ENCODE assay signal across 21 cellular contexts in the genomic region with DNA sequence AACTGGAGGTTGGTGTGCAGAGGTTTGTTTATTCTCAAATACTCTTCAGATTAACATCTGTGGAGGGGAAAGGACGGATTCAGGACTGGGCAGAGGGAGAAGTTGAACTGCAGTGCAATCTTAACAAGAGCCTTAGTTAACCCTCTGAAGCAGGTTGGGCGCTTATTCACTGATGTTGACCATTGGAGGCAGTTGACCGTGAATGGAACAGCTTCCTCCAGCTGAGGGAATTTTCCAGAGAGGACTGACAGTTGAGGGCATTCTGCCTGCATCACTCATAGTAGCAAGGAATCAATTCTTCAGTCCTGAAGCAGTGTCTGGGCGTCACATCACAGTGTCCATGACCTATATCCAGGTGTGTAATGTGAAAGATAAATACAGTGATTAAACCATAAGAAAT.
"Had no signal": no experiment of that assay in that cellular context is flagged by ENCODE, and none has a peak within 500 bp of the region (broad histone marks: within the 10 kb centered on the region; RNA-seq: fewer than 3 reads in every experiment).

No MANE protein-coding gene starts in this region.

- H3K4me3 ChIP-seq: MG63, SJCRH30 had no signal

- FAIRE-seq: HTR-8/SVneo had no signal

- DNase-seq: Karpas-422, KG1, MG63, NCI-H1092, NCI-H1105 treated with DMSO at 0.1 percent for 48 hours, NCI-H1417 treated with DMSO at 0.1 percent for 48 hours, NCI-H146, NCI-H1694 treated with DMSO at 0.1 percent for 48 hours, NCI-H1930, NCI-H2081, NCI-H2107, NCI-H2227 treated with DMSO at 0.1 percent for 48 hours, NCI-H524, NCI-H526 treated with DMSO at 0.1 percent for 48 hours, NCI-H748 treated with DMSO at 0.1 percent for 48 hours, SHP77 treated with DMSO at 0.1 percent for 48 hours, SJCRH30 had no signal

- H3K27me3 ChIP-seq: MG63, SJCRH30 had no signal

- H3K36me3 ChIP-seq: MG63, SJCRH30 had no signal

- H3K27ac ChIP-seq: HL-60, SJCRH30 had no signal

- ATAC-seq: Right ventricle myocardium inferior, SK-N-SH treated with all-trans-retinoic acid at 6 μM for 48 hours had no signal

- H3K9me3 ChIP-seq: SJCRH30 had no signal

- H3K4me1 ChIP-seq: SJCRH30 had no signal
